In genomic region chr7:95511716-95512260, GRCh38 we compare ENCODE assay signal across 8 cellular contexts. TPM values are rescaled to one million over a fixed set of nuclear protein-coding genes. Genes with fewer than 3 reads are reported as not detected.
DNase-seq lines count a peak whose midpoint lies in the region; ATAC-seq and TF ChIP-seq lines count a peak whose summit lies in the region.

No MANE protein-coding gene starts in this region.

- no peaks in the 10 kb centered on the region for H3K9me3 Mint-ChIP-seq in activated B cell treated with CpG ODN at 0.5 μM for 24 hours

- H3K27ac Mint-ChIP-seq in activated B cell treated with CpG ODN at 0.5 μM for 24 hours, result no peak overlapping the region

- H3K9ac ChIP-seq in colonic mucosa (ENCODE audit: low read depth in 2 of 2, low read length in 2 of 2), result no peak overlapping the region
- H3K9ac ChIP-seq in liver (ENCODE audit: low read depth in 1 of 2, low read length in 2 of 2), result no peak overlapping the region

- TF ChIP-seq RAD21 in liver (IDR thresholded peaks at IDR 0.05), result peak; percentile 92 to 95

- ATAC-seq in GM18519 (IDR thresholded peaks at IDR 0.05; ENCODE audit: low FRiP score, unreplicated experiment), result peak; percentile 95
- peak; percentile 94 for ATAC-seq in HG03025 (IDR thresholded peaks at IDR 0.05; ENCODE audit: low FRiP score, unreplicated experiment)
- ATAC-seq in activated B cell treated with CpG ODN at 0.5 μM for 24 hours (ENCODE audit: low read depth), result peak; percentile 95

- 28% methylated on average over 6 of the region's 6 CpGs for whole genome bisulfite sequencing in liver

- H3K36me3 ChIP-seq in colonic mucosa, result no peaks in the 10 kb centered on the region
- H3K36me3 ChIP-seq in liver (ENCODE audit: control insufficient read depth in 4 of 4, insufficient read depth in 3 of 4, low read depth in 1 of 4, low read length in 3 of 4), result no peaks in the 10 kb centered on the region

- POLR2A ChIA-PET in activated B cell treated with CpG ODN at 0.5 μM for 24 hours (lab: Charles Lee), result interaction anchor here (0.6 to 0.9 kb wide), 3 partner anchors 33 to 179 kb away, joined by 3 to 5 read pairs (median 3); no protein-coding TSS in a partner anchor

- H3K9me3 ChIP-seq in colonic mucosa (no peaks in the 10 kb centered on the region), liver (ENCODE audit: control insufficient read depth in 4 of 4, low read length in 3 of 4) (no peaks in the 10 kb centered on the region)

- H3K4me3 Mint-ChIP-seq in activated B cell treated with CpG ODN at 0.5 μM for 24 hours, result peak overlapping the region; percentile 21

- peaks cover 9% of the 10 kb centered on the region for H3K4me1 Mint-ChIP-seq in activated B cell treated with CpG ODN at 0.5 μM for 24 hours

- H3K27ac ChIP-seq in colonic mucosa (no peak overlapping the region), liver (ENCODE audit: low read depth in 1 of 2, low read length in 2 of 2) (no peak overlapping the region)

- intact Hi-C loops in activated B cell treated with CpG ODN at 0.5 μM for 24 hours (cut with micrococcal nuclease) (loop anchor here (1.0 kb wide), 4 partner anchors 16 to 360 kb away; no protein-coding TSS in a partner anchor), colonic mucosa (cut with DNase I) (loop anchor here (5.0 kb wide), 1 partner anchor 176 kb away; no protein-coding TSS in a partner anchor)

- no peaks in the 10 kb centered on the region for H3K36me3 Mint-ChIP-seq in activated B cell treated with CpG ODN at 0.5 μM for 24 hours (ENCODE audit: low read depth)

- CTCF ChIA-PET in activated B cell treated with CpG ODN at 0.5 μM for 24 hours (lab: Charles Lee), result interaction anchor here (0.6 to 8.7 kb wide), 26 partner anchors 9 to 1061 kb away, joined by 3 to 278 read pairs (median 4); no protein-coding TSS in a partner anchor

- H3K27me3 Mint-ChIP-seq in activated B cell treated with CpG ODN at 0.5 μM for 24 hours, result peaks cover 8% of the 10 kb centered on the region

- H3K4me3 ChIP-seq in colonic mucosa (no peak overlapping the region), liver (ENCODE audit: low read depth in 1 of 3, low read length in 3 of 3) (no peak overlapping the region)

- TF ChIP-seq CTCF in activated B cell treated with CpG ODN at 0.5 μM for 24 hours (IDR thresholded peaks at IDR 0.05) (no peak), colonic mucosa (IDR thresholded peaks at IDR 0.05) (peak; percentile 88), liver (IDR thresholded peaks at IDR 0.05; ENCODE audit: low read depth, low read length, missing input control) (peak; percentile 91)

- DNase-seq in AG20443 (ENCODE audit: low spot score) (peak; percentile 72), NCI-H2029 treated with DMSO at 0.1 percent for 48 hours (lab: John Stamatoyannopoulos, UW) (peak; percentile 65), activated B cell treated with CpG ODN at 0.5 μM for 24 hours (peak; percentile 22), colonic mucosa (peak; percentile 73)
- DNase-seq in stimulated activated CD8-positive, alpha-beta memory T cell treated with anti-CD3 and anti-CD28 coated beads, Interleukin-12 subunit alpha, Interleukin-12 subunit beta, amount 100 ng/mL, for 24 hours (ENCODE audit: extremely low read depth), result peak; percentile 9

- H3K27me3 ChIP-seq in colonic mucosa, result no peaks in the 10 kb centered on the region
- H3K27me3 ChIP-seq in liver (ENCODE audit: control insufficient read depth in 4 of 4, insufficient read depth in 4 of 4, low read length in 3 of 4), result no peaks in the 10 kb centered on the region

- H3K4me1 ChIP-seq in colonic mucosa (no peaks in the 10 kb centered on the region), liver (ENCODE audit: control insufficient read depth in 4 of 4, insufficient read depth in 4 of 4, low read length in 3 of 4) (peaks cover 0 to 4% (median 2%) of the 10 kb centered on the region in 4 donors)

TF ChIP-seq in liver, 16 proteins besides CTCF, POLR2A, EP300 and RAD21:
- TF ChIP-seq RXRA (IDR thresholded peaks at IDR 0.05) (peak; percentile 23 to 56), GABPA (IDR thresholded peaks at IDR 0.05 in 1 of 2, conservative IDR thresholded peaks at IDR 0.05 in 1 of 2) (no peak)

RNA-seq across cellular contexts. Expression of gene ASB4, which starts 26.0 kb away (rescaled TPM):
- total RNA-seq in activated B cell treated with CpG ODN at 0.5 μM for 24 hours (not detected in 2 replicates), colonic mucosa (under 1 TPM; 0.15 to 0.32 TPM), liver (under 1 TPM; 0.09 to 0.50 TPM)
- polyA plus RNA-seq in liver, result 1 to 10 TPM in 1 of 2 donors, under 1 TPM in 1; 0.27 to 1.1 TPM

Comparison
In these comparisons a context has a peak if more than half of its experiments do, and no peak if none do; other contexts are left out.
1. DNase-seq: peak in every context shown above with its lines; median percentile 73 in colonic mucosa; 72 in AG20443; 65 in NCI-H2029 treated with DMSO at 0.1 percent for 48 hours; 22 in activated B cell treated with CpG ODN at 0.5 μM for 24 hours; 9 in stimulated activated CD8-positive, alpha-beta memory T cell treated with anti-CD3 and anti-CD28 coated beads, Interleukin-12 subunit alpha, Interleukin-12 subunit beta, amount 100 ng/mL, for 24 hours.